1 cellular context compared by ENCODE assay signal in the genomic region with DNA sequence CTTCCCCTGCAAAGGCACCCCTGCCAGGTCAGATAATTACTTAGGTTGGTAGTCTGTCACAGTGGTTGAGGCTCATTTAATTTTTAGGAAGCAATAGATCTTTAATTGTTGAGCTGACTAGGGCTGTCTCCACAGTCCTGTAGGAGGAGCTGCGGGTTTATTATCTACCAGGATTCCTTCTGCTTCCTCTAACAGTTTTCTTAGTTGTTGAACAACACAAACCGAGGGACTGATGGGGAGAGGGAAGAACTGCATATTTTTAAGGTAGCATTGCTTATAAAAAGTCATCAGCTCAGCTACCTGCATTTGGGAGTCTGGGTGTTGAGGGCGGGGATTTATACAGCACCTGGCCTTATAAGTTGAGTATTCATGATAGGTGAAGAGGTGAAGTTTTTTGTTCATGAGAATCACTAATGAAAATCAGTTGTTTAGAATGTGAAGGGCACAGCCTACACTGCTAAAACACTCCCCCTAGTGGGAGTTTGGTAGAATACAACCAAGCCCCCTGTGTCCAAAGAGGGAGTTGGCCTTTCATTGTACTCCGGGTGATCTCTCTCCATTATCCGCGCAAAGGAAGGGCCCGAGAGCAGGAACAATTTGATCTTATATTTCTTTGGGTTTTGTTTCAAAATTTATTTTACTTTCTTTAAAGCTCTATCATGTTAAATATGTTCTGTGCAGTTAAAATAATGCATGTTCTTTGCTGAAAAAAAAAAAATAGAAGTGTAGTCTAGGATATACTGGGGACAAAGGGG.
TF ChIP-seq lines count a peak whose summit lies in the region.

No MANE protein-coding gene starts in this region.

TF ChIP-seq in GM23338, 12 proteins besides CTCF, POLR2A, EP300 and RAD21 (continued from another document):
- no peak for TF ChIP-seq ZNF462 (CRISPR knock-in tag; IDR thresholded peaks at IDR 0.05)
- no peak for TF ChIP-seq CREB1 (CRISPR knock-in tag; IDR thresholded peaks at IDR 0.05; ENCODE audit: low read depth)
- TF ChIP-seq JUNB (IDR thresholded peaks at IDR 0.05; ENCODE audit: unreplicated experiment), result no peak
- TF ChIP-seq EZH2phosphoT487 (IDR thresholded peaks at IDR 0.05; ENCODE audit: unreplicated experiment), result no peak
- TF ChIP-seq ZNF331 (CRISPR knock-in tag; IDR thresholded peaks at IDR 0.05; ENCODE audit: low read depth), result no peak
- TF ChIP-seq STAT1 (IDR thresholded peaks at IDR 0.05; ENCODE audit: unreplicated experiment), result no peak
- TF ChIP-seq REST (IDR thresholded peaks at IDR 0.05; ENCODE audit: unreplicated experiment), result no peak
- no peak for TF ChIP-seq POLR2AphosphoS5 (IDR thresholded peaks at IDR 0.05; ENCODE audit: low read depth)
- TF ChIP-seq, protein P1, sequence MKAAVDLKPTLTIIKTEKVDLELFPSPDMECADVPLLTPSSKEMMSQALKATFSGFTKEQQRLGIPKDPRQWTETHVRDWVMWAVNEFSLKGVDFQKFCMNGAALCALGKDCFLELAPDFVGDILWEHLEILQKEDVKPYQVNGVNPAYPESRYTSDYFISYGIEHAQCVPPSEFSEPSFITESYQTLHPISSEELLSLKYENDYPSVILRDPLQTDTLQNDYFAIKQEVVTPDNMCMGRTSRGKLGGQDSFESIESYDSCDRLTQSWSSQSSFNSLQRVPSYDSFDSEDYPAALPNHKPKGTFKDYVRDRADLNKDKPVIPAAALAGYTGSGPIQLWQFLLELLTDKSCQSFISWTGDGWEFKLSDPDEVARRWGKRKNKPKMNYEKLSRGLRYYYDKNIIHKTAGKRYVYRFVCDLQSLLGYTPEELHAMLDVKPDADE (IDR thresholded peaks at IDR 0.05), result no peak
